11 cellular contexts compared by ENCODE assay signal in genomic region chr7:24831240-24831639, GRCh38.
A peak's percentile ranks its signal among the peaks of the same experiment; 100 is the strongest.
DNase-seq lines count a peak whose midpoint lies in the region; ATAC-seq, FAIRE-seq and TF ChIP-seq lines count a peak whose summit lies in the region.
"Had no signal": no experiment of that assay in that cellular context is flagged by ENCODE, and none has a peak within 500 bp of the region (broad histone marks: within the 10 kb centered on the region; RNA-seq: fewer than 3 reads in every experiment).

No MANE protein-coding gene starts in this region.

- H3K4me3 ChIP-seq in PC-3 (ENCODE audit: low read length) (no peak overlapping the region), dorsolateral prefrontal cortex (no peak overlapping the region), small intestine (ENCODE audit: low read depth in 1 of 2, low read length in 2 of 2) (no peak overlapping the region), stomach (no peak overlapping the region)

- H3K4me1 Mint-ChIP-seq in activated CD8-positive, alpha-beta T cell treated with anti-CD3 and anti-CD28 coated beads, Interleukin-2, amount 10 ng/mL, durations not matched to agents 7 days and 5 days (ENCODE audit: low read depth), result peaks cover 76% of the 10 kb centered on the region
- H3K4me1 Mint-ChIP-seq in activated CD8-positive, alpha-beta T cell treated with anti-CD3 and anti-CD28 coated beads for 36 hours (ENCODE audit: low read depth), result peaks cover 55% of the 10 kb centered on the region
- H3K4me1 Mint-ChIP-seq: WTC11 had no signal

- H3F3A ChIP-seq in PC-3 (ENCODE audit: low read length, unreplicated experiment), result no peaks in the 10 kb centered on the region

- FAIRE-seq in small intestine (lab: Jason Lieb, UNC), result no peak

- TF ChIP-seq POLR2A in stomach (IDR thresholded peaks at IDR 0.05), result no peak

- no peak overlapping the region for H3K4me3 Mint-ChIP-seq in activated CD8-positive, alpha-beta T cell treated with anti-CD3 and anti-CD28 coated beads, Interleukin-2, amount 10 ng/mL, durations not matched to agents 7 days and 5 days
- no peak overlapping the region for H3K4me3 Mint-ChIP-seq in activated CD8-positive, alpha-beta T cell treated with anti-CD3 and anti-CD28 coated beads for 36 hours
- H3K4me3 Mint-ChIP-seq: WTC11 had no signal

- H3K27ac Mint-ChIP-seq in activated CD8-positive, alpha-beta T cell treated with anti-CD3 and anti-CD28 coated beads, Interleukin-2, amount 10 ng/mL, durations not matched to agents 7 days and 5 days, result peak overlapping the region; percentile 21
- H3K27ac Mint-ChIP-seq in activated CD8-positive, alpha-beta T cell treated with anti-CD3 and anti-CD28 coated beads for 36 hours, result no peak overlapping the region
- H3K27ac Mint-ChIP-seq: WTC11 had no signal

- DNase-seq in activated CD8-positive, alpha-beta T cell treated with anti-CD3 and anti-CD28 coated beads, Interleukin-2, amount 10 ng/mL, durations not matched to agents 7 days and 5 days, result no peak
- DNase-seq in activated CD8-positive, alpha-beta T cell treated with anti-CD3 and anti-CD28 coated beads for 36 hours, result no peak
- peak; percentile 22 for DNase-seq in PC-3
- DNase-seq in dorsolateral prefrontal cortex, result no peak
- no peak for DNase-seq in small intestine
- no peak for DNase-seq in stomach
- DNase-seq: ACHN had no signal

- no peak for ATAC-seq in activated CD8-positive, alpha-beta T cell treated with anti-CD3 and anti-CD28 coated beads, Interleukin-2, amount 10 ng/mL, durations not matched to agents 7 days and 5 days
- no peak for ATAC-seq in activated CD8-positive, alpha-beta T cell treated with anti-CD3 and anti-CD28 coated beads for 36 hours
- ATAC-seq in PC-3, result peak; percentile 31; the same call in 1 of the 2 replicates
- ATAC-seq in HG02759 (IDR thresholded peaks at IDR 0.05; ENCODE audit: unreplicated experiment), result no peak
- ATAC-seq: WTC11 had no signal

- H3K9me2 ChIP-seq in PC-3 (replicated peaks; ENCODE audit: low read length), result no peaks in the 10 kb centered on the region

- CTCF ChIA-PET in activated CD8-positive, alpha-beta T cell treated with anti-CD3 and anti-CD28 coated beads, Interleukin-2, amount 10 ng/mL, durations not matched to agents 7 days and 5 days (lab: Charles Lee), result interaction anchor here (1.7 to 10.4 kb wide), 2 partner anchors 10 to 263 kb away, joined by 5 to 55 read pairs; no protein-coding TSS in a partner anchor
- CTCF ChIA-PET in activated CD8-positive, alpha-beta T cell treated with anti-CD3 and anti-CD28 coated beads for 36 hours (lab: Charles Lee), result interaction anchor here (1.1 to 3.1 kb wide), 4 partner anchors 10 to 267 kb away, joined by 3 to 21 read pairs (median 4); no protein-coding TSS in a partner anchor
- CTCF ChIA-PET in PC-3 (lab: Charles Lee), result interaction anchor here (0.5 kb wide), 1 partner anchor 19 kb away, joined by 3 read pairs; no protein-coding TSS in a partner anchor

- intact Hi-C loops in activated CD8-positive, alpha-beta T cell treated with anti-CD3 and anti-CD28 coated beads for 36 hours (cut with micrococcal nuclease), result no loop called here
- intact Hi-C loops in PC-3 (cut with micrococcal nuclease), result no loop called here
- intact Hi-C loops in dorsolateral prefrontal cortex (cut with DNase I), result no loop called here
- intact Hi-C loops in stomach (cut with DNase I; ENCODE audit: low total_unique reads), result no loop called here

- no peak overlapping the region for H3K9ac ChIP-seq in PC-3 (ENCODE audit: low read length)

- H4K20me1 ChIP-seq in PC-3 (ENCODE audit: low read length), result no peaks in the 10 kb centered on the region

- H3K27me3 Mint-ChIP-seq in activated CD8-positive, alpha-beta T cell treated with anti-CD3 and anti-CD28 coated beads, Interleukin-2, amount 10 ng/mL, durations not matched to agents 7 days and 5 days (ENCODE audit: low read depth), result no peaks in the 10 kb centered on the region
- no peaks in the 10 kb centered on the region for H3K27me3 Mint-ChIP-seq in activated CD8-positive, alpha-beta T cell treated with anti-CD3 and anti-CD28 coated beads for 36 hours

- H3K4me2 ChIP-seq in PC-3 (ENCODE audit: low read length), result peak overlapping the region; percentile 46; the same call in 1 of the 2 replicates

- H3K27ac ChIP-seq in PC-3 (ENCODE audit: low read length), result peak overlapping the region; percentile 56
- peak overlapping the region in 45 of 59 donors; percentile 3 to 87 (median 56) for H3K27ac ChIP-seq in dorsolateral prefrontal cortex
- peak overlapping the region; percentile 40 for H3K27ac ChIP-seq in temporal lobe (ENCODE audit: low read depth, low read length)
- no peak overlapping the region for H3K27ac ChIP-seq in small intestine (ENCODE audit: low read depth in 1 of 2, low read length in 1 of 2)
- H3K27ac ChIP-seq in stomach, result peak overlapping the region in 1 of 5 donors; percentile 47

- no peaks in the 10 kb centered on the region for H3K79me2 ChIP-seq in PC-3 (ENCODE audit: low read length)

- POLR2A ChIA-PET in activated CD8-positive, alpha-beta T cell treated with anti-CD3 and anti-CD28 coated beads, Interleukin-2, amount 10 ng/mL, durations not matched to agents 7 days and 5 days (lab: Charles Lee), result no interaction called here
- POLR2A ChIA-PET in activated CD8-positive, alpha-beta T cell treated with anti-CD3 and anti-CD28 coated beads for 36 hours (lab: Charles Lee), result no interaction called here
- POLR2A ChIA-PET in PC-3 (lab: Charles Lee; ENCODE audit: unreplicated experiment), result no interaction called here

- H3K36me3 Mint-ChIP-seq in activated CD8-positive, alpha-beta T cell treated with anti-CD3 and anti-CD28 coated beads, Interleukin-2, amount 10 ng/mL, durations not matched to agents 7 days and 5 days (ENCODE audit: low read depth), result peaks cover 76% of the 10 kb centered on the region
- peaks cover 69% of the 10 kb centered on the region for H3K36me3 Mint-ChIP-seq in activated CD8-positive, alpha-beta T cell treated with anti-CD3 and anti-CD28 coated beads for 36 hours (ENCODE audit: low read depth)

- no peak for TF ChIP-seq CTCF in activated CD8-positive, alpha-beta T cell treated with anti-CD3 and anti-CD28 coated beads for 36 hours (IDR thresholded peaks at IDR 0.05)
- TF ChIP-seq CTCF in PC-3 (conservative IDR thresholded peaks at IDR 0.05; ENCODE audit: low read depth, low read length), result no peak
- no peak for TF ChIP-seq CTCF in dorsolateral prefrontal cortex (IDR thresholded peaks at IDR 0.05 in 54 of 56, conservative IDR thresholded peaks at IDR 0.05 in 2 of 56; ENCODE audit: low read depth in 1 of 56, partially characterized antibody in 56 of 56)
- TF ChIP-seq CTCF in stomach (IDR thresholded peaks at IDR 0.05), result no peak

- 80 to 93% (median 86%) methylated on average over 4 of the region's 4 CpGs for WGBS in small intestine, 3 donors
- 63 to 93% (median 85%) methylated on average over 4 of the region's 4 CpGs for WGBS in stomach, 5 donors

- no peak for TF ChIP-seq EP300 in stomach (IDR thresholded peaks at IDR 0.05)

- H3K9me3 ChIP-seq in PC-3 (ENCODE audit: low read length) (no peaks in the 10 kb centered on the region), small intestine (ENCODE audit: control insufficient read depth, low read depth) (no peaks in the 10 kb centered on the region), stomach (no peaks in the 10 kb centered on the region)

- H3K9me3 Mint-ChIP-seq in activated CD8-positive, alpha-beta T cell treated with anti-CD3 and anti-CD28 coated beads, Interleukin-2, amount 10 ng/mL, durations not matched to agents 7 days and 5 days (ENCODE audit: insufficient read depth), result no peaks in the 10 kb centered on the region
- no peaks in the 10 kb centered on the region for H3K9me3 Mint-ChIP-seq in activated CD8-positive, alpha-beta T cell treated with anti-CD3 and anti-CD28 coated beads for 36 hours
- H3K9me3 Mint-ChIP-seq: activated naive CD4-positive, alpha-beta T cell treated with anti-CD3 and anti-CD28 coated beads, Interleukin-2, amount 50 U/mL, for 72 hours; WTC11 had no signal

- H3K27me3 ChIP-seq in PC-3 (ENCODE audit: low read length) (no peaks in the 10 kb centered on the region), dorsolateral prefrontal cortex (no peaks in the 10 kb centered on the region), small intestine (ENCODE audit: control insufficient read depth in 2 of 2, insufficient read depth in 2 of 2, low read length in 2 of 2) (no peaks in the 10 kb centered on the region), stomach (no peaks in the 10 kb centered on the region)

- BruUV-seq in PC-3 (replicated peaks; lab: Mats Ljungman, UMichigan), result no TSS peak

- H3K4me1 ChIP-seq in PC-3 (ENCODE audit: insufficient read depth, low read length), result peaks cover 34% of the 10 kb centered on the region
- peaks cover 8 to 18% of the 10 kb centered on the region in 2 donors for H3K4me1 ChIP-seq in small intestine (ENCODE audit: control insufficient read depth in 2 of 2, insufficient read depth in 1 of 2, low read depth in 1 of 2, low read length in 1 of 2)
- peaks cover 8 to 36% (median 22%) of the 10 kb centered on the region in 4 donors for H3K4me1 ChIP-seq in stomach

- H3K36me3 ChIP-seq in PC-3 (ENCODE audit: low read depth, low read length) (peaks cover 11% of the 10 kb centered on the region), small intestine (ENCODE audit: control insufficient read depth in 2 of 2, insufficient read depth in 2 of 2, low read length in 2 of 2) (peaks cover 0 to 2% of the 10 kb centered on the region in 2 donors), stomach (peaks cover 0 to 7% (median 2%) of the 10 kb centered on the region in 4 donors)

- H2AFZ ChIP-seq in PC-3 (ENCODE audit: low read length), result no peak overlapping the region

Comparison
In these comparisons a context has a peak if more than half of its experiments do, and no peak if none do; other contexts are left out.
1. H3K27ac ChIP-seq: peak in PC-3 (single experiment), dorsolateral prefrontal cortex (45 of 59) and temporal lobe (single experiment); none in small intestine (0 of 2).